In genomic region chr1:23352096-23352695, GRCh38 we compare ENCODE assay signal across 19 cellular contexts.
"Had no signal": no experiment of that assay in that cellular context is flagged by ENCODE, and none has a peak within 500 bp of the region (broad histone marks: within the 10 kb centered on the region; RNA-seq: fewer than 3 reads in every experiment).

No MANE protein-coding gene starts in this region.

- H3K36me3 Mint-ChIP-seq: IgD-negative memory B cell had no signal

- H3K4me3 ChIP-seq: MG63, Peyer's patch, SJSA1, SK-N-MC had no signal

- DNase-seq: KBM-7, MG63, NCI-H1105, NCI-H1417, NCI-H1436 treated with DMSO at 0.1 percent for 48 hours, NCI-H1694, NCI-H187 treated with DMSO at 0.1 percent for 48 hours, NCI-H2029 treated with DMSO at 0.1 percent for 48 hours, NCI-H2171 treated with DMSO at 0.1 percent for 48 hours, NCI-H345, NCI-H446 treated with DMSO at 0.1 percent for 48 hours, NCI-H510A treated with DMSO at 0.1 percent for 48 hours, NCI-H526, Peyer's patch, SHP77 treated with DMSO at 0.1 percent for 48 hours had no signal

- H3K27ac ChIP-seq: Peyer's patch, SJSA1, SK-N-MC had no signal

- H3K4me1 ChIP-seq: Peyer's patch, SJSA1 had no signal

- H3K9me3 Mint-ChIP-seq: IgD-negative memory B cell had no signal

- H3K27me3 ChIP-seq: MG63, Peyer's patch, SJSA1 had no signal

- ATAC-seq: Right ventricle myocardium inferior had no signal

- H3K4me3 Mint-ChIP-seq: IgD-negative memory B cell had no signal

- H3K27me3 Mint-ChIP-seq: IgD-negative memory B cell had no signal

- H3K36me3 ChIP-seq: Peyer's patch, SJSA1 had no signal

- H3K9me3 ChIP-seq: MG63, Peyer's patch, SJSA1 had no signal
